ENCODE assay signal across 10 cellular contexts in the genomic region with DNA sequence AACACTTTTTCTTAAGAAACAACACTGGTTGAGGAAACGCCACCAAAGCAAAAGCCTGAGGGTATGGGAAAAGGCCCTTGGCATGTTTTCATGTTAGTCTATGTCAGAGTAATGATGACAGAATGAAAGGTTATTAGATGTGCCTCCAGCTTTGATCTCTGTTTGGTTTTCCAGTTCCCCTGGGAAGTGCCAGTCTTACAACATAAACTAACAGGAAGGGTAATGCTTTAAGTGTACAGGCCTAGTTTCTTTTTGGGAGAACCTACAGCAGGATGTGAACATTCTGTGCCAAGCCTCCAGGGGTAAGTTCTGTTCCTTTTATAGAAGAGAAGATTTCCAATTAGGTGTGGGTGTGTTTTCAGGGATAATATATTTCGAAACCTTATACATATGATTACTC.
A peak's percentile ranks its signal among the peaks of the same experiment; 100 is the strongest.
DNase-seq lines count a peak whose midpoint lies in the region; ATAC-seq, FAIRE-seq and TF ChIP-seq lines count a peak whose summit lies in the region.
"Had no signal": no experiment of that assay in that cellular context is flagged by ENCODE, and none has a peak within 500 bp of the region (broad histone marks: within the 10 kb centered on the region; RNA-seq: fewer than 3 reads in every experiment).

No MANE protein-coding gene starts in this region.

- no peak for FAIRE-seq in small intestine (lab: Jason Lieb, UNC)
- FAIRE-seq: frontal cortex, H1 had no signal

- H3K4me1 ChIP-seq in heart right ventricle (peaks cover 10 to 40% (median 30%) of the 10 kb centered on the region in 9 donors), small intestine (ENCODE audit: control insufficient read depth in 2 of 2, insufficient read depth in 1 of 2, low read depth in 1 of 2, low read length in 1 of 2) (no peaks in the 10 kb centered on the region)

- DNase-seq in H4 (ENCODE audit: low spot score) (peak; percentile 6), amniotic epithelial cell (ENCODE audit: low read depth) (peak; percentile 24), heart right ventricle (no peak), small intestine (no peak), NCI-H82 treated with DMSO at 0.1 percent for 48 hours (lab: John Stamatoyannopoulos, UW; ENCODE audit: unreplicated experiment) (no peak)

- TF ChIP-seq CTCF in heart right ventricle (IDR thresholded peaks at IDR 0.05), result no peak

- H3K36me3 ChIP-seq in heart right ventricle, result no peaks in the 10 kb centered on the region
- no peaks in the 10 kb centered on the region for H3K36me3 ChIP-seq in small intestine (ENCODE audit: control insufficient read depth in 2 of 2, insufficient read depth in 2 of 2, low read length in 2 of 2)

- intact Hi-C loops in heart right ventricle (cut with DNase I), result loop anchor here in 5 of 10 donors (5.0 to 10.0 kb wide), 3 partner anchors 120 to 323 kb away; a partner anchor contains a TSS

- H3K9me3 ChIP-seq in heart right ventricle (no peaks in the 10 kb centered on the region), small intestine (ENCODE audit: control insufficient read depth, low read depth) (no peaks in the 10 kb centered on the region)

- ATAC-seq in heart right ventricle (peak in 6 of 8 donors; percentile 20 to 40 (median 29)), HG02852 (IDR thresholded peaks at IDR 0.05; ENCODE audit: unreplicated experiment) (no peak), HG02981 (IDR thresholded peaks at IDR 0.05; ENCODE audit: unreplicated experiment) (no peak)

- H3K27me3 ChIP-seq in heart right ventricle (no peaks in the 10 kb centered on the region), small intestine (ENCODE audit: control insufficient read depth in 2 of 2, insufficient read depth in 2 of 2, low read length in 2 of 2) (no peaks in the 10 kb centered on the region)

- 95% methylated on average over 2 of the region's 2 CpGs for WGBS in heart right ventricle, 2 donors
- WGBS in small intestine, 3 donors, result 89 to 96% (median 90%) methylated on average over 2 of the region's 2 CpGs

- peak overlapping the region; percentile 19 to 84 (median 76) for H3K27ac ChIP-seq in heart right ventricle
- H3K27ac ChIP-seq in skin epidermis, result peak overlapping the region in 12 of 21 experiments; percentile 10 to 80 (median 34)
- peak overlapping the region in 1 of 2 donors; percentile 70 for H3K27ac ChIP-seq in small intestine (ENCODE audit: low read depth in 1 of 2, low read length in 1 of 2)

- no peak overlapping the region for H3K4me3 ChIP-seq in heart right ventricle
- H3K4me3 ChIP-seq in skin epidermis, result no peak overlapping the region
- H3K4me3 ChIP-seq in small intestine (ENCODE audit: low read depth in 1 of 2, low read length in 2 of 2), result no peak overlapping the region

Comparison
In these comparisons a context has a peak if more than half of its experiments do, and no peak if none do; other contexts are left out.
1. DNase-seq: peak in H4 (single experiment) and amniotic epithelial cell (single experiment); none in heart right ventricle (0 of 2), small intestine (single experiment) and NCI-H82 treated with DMSO at 0.1 percent for 48 hours (single experiment).
2. ATAC-seq: peak in heart right ventricle (6 of 8); none in HG02852 (single experiment) and HG02981 (single experiment).